ENCODE assay signal across 9 cellular contexts in the genomic region with DNA sequence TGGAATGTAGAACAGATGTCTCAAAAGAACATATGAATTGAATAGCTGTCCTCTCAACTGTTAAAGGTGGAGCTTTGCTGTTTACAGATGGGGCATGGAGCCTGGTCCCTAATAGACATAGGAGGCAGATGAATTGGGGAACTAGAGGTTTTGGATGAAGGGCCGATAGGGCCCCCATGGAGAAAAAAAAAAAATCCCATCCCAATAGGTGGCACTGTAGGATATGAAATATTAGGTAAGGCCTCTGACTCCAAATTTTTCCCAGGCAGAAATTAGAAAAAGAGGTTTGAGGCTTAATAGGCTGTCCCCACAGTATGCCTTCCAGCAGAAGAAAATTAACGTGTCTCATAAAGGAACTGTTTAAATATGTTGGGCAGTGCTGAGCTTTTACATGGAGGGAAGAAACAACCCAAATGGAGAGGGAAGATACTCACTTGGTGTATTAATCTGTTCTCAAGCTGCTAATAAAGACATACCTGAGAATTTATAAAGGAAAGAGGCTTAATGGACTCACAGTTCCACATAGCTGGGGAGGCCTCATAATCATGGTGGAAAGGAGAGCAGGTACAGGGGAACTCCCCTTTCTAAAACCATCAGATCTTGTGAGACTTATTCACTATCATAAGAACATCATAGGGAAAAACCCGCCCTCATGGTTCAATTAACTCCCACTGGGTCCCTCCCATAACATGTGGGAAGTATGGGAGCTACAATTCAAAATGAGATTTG. TPM values are rescaled to one million over a fixed set of nuclear protein-coding genes. Genes with fewer than 3 reads are reported as not detected.
DNase-seq lines count a peak whose midpoint lies in the region; ATAC-seq and TF ChIP-seq lines count a peak whose summit lies in the region.
"Had no signal": no experiment of that assay in that cellular context is flagged by ENCODE, and none has a peak within 500 bp of the region (broad histone marks: within the 10 kb centered on the region; RNA-seq: fewer than 3 reads in every experiment).

No MANE protein-coding gene starts in this region.

- peak; percentile 45 for TF ChIP-seq CTCF in SK-N-SH (IDR thresholded peaks at IDR 0.05)

- no peaks in the 10 kb centered on the region for H3K9me2 ChIP-seq in SK-N-SH

- no peak overlapping the region for H3K4me2 ChIP-seq in SK-N-SH

- TF ChIP-seq RAD21 in SK-N-SH (IDR thresholded peaks at IDR 0.05; ENCODE audit: low read length): peak; percentile 62

- H3K27ac ChIP-seq in SK-N-SH (ENCODE audit: low read depth in 2 of 2, low read length in 1 of 2): no peak overlapping the region
- H3K27ac ChIP-seq: SJSA1 had no signal

- no peak overlapping the region for H2AFZ ChIP-seq in SK-N-SH (ENCODE audit: low read depth)

- DNase-seq in SK-N-SH: peak; percentile 11
- DNase-seq in NCI-H2029 treated with DMSO at 0.1 percent for 48 hours (lab: John Stamatoyannopoulos, UW): peak; percentile 9
- DNase-seq in cerebellar cortex (ENCODE audit: low spot score): peak; percentile 0
- peak; percentile 23 for DNase-seq in renal cortical epithelial cell (ENCODE audit: low read depth)
- no peak for DNase-seq in dedifferentiated amniotic fluid mesenchymal stem cell (ENCODE audit: extremely low spot score)
- DNase-seq in GOT3 (lab: John Stamatoyannopoulos, UW): no peak

- no peak overlapping the region for H3K9ac ChIP-seq in SK-N-SH

- H3K4me3 ChIP-seq in SK-N-SH (ENCODE audit: low read depth in 2 of 2, low read length in 1 of 2): no peak overlapping the region
- H3K4me3 ChIP-seq: SJSA1 had no signal

- ATAC-seq in SK-N-SH treated with all-trans-retinoic acid at 6 μM for 48 hours (no peak), GM19023 (IDR thresholded peaks at IDR 0.05; ENCODE audit: unreplicated experiment) (no peak)

- CTCF ChIA-PET in SK-N-SH (lab: Yijun Ruan, JAX): interaction anchor here (1.1 to 1.3 kb wide), 4 partner anchors 18 to 667 kb away, joined by 3 to 4 read pairs (median 3); no protein-coding TSS in a partner anchor

- H3K36me3 ChIP-seq in SK-N-SH (replicated peaks in 1 of 2; ENCODE audit: control insufficient read depth in 1 of 2, insufficient read depth in 2 of 2, low read length in 1 of 2): no peaks in the 10 kb centered on the region
- H3K36me3 ChIP-seq: SJSA1 had no signal

- no peaks in the 10 kb centered on the region for H3K9me3 ChIP-seq in SK-N-SH
- H3K9me3 ChIP-seq: SJSA1 had no signal

- H4K20me1 ChIP-seq in SK-N-SH (ENCODE audit: insufficient read depth): no peaks in the 10 kb centered on the region

- no peaks in the 10 kb centered on the region for H3F3A ChIP-seq in SK-N-SH (replicated peaks; ENCODE audit: insufficient read depth)

- no peaks in the 10 kb centered on the region; the same call in 1 of the 2 replicates for H3K27me3 ChIP-seq in SK-N-SH (ENCODE audit: insufficient read depth)
- H3K27me3 ChIP-seq: SJSA1 had no signal

- no peaks in the 10 kb centered on the region for H3K4me1 ChIP-seq in SK-N-SH (ENCODE audit: control insufficient read depth in 1 of 2, insufficient read depth in 2 of 2, low read depth in 1 of 2, low read length in 1 of 2)
- H3K4me1 ChIP-seq: SJSA1 had no signal

- no peaks in the 10 kb centered on the region for H3K79me2 ChIP-seq in SK-N-SH (ENCODE audit: insufficient read depth)

- POLR2A ChIA-PET in SK-N-SH (lab: Yijun Ruan, JAX): no interaction called here

- 33% methylated on average over 3 of the region's 3 CpGs for WGBS in SK-N-SH (ENCODE audit: low lambda C conversion rate)

- no peak for TF ChIP-seq EP300 in SK-N-SH (IDR thresholded peaks at IDR 0.05; ENCODE audit: borderline replicate concordance in 1 of 2, low read depth in 1 of 2, low read length in 1 of 2)

TF ChIP-seq in SK-N-SH, 30 proteins besides CTCF, POLR2A, EP300 and RAD21:
- 0 out of 2 replicates have a peak, but pooled peaks have one; percentile 7 for TF ChIP-seq SMC3 (IDR thresholded peaks at IDR 0.05; ENCODE audit: low read depth, low read length)
- TF ChIP-seq, protein P1, sequence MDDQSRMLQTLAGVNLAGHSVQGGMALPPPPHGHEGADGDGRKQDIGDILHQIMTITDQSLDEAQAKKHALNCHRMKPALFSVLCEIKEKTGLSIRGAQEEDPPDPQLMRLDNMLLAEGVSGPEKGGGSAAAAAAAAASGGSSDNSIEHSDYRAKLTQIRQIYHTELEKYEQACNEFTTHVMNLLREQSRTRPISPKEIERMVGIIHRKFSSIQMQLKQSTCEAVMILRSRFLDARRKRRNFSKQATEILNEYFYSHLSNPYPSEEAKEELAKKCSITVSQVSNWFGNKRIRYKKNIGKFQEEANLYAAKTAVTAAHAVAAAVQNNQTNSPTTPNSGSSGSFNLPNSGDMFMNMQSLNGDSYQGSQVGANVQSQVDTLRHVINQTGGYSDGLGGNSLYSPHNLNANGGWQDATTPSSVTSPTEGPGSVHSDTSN (IDR thresholded peaks at IDR 0.05): no peak

TF ChIP-seq in SK-N-SH treated with all-trans-retinoic acid at 6 μM for 48 hours, 23 proteins besides CTCF, POLR2A, EP300 and RAD21:
- TF ChIP-seq ZNF8 (CRISPR knock-in tag; IDR thresholded peaks at IDR 0.05) (no peak), ZFP30 (CRISPR knock-in tag; IDR thresholded peaks at IDR 0.05) (no peak), PPARA (CRISPR knock-in tag; IDR thresholded peaks at IDR 0.05; ENCODE audit: borderline replicate concordance) (no peak), ESRRG (CRISPR knock-in tag; IDR thresholded peaks at IDR 0.05) (no peak), CSRNP3 (CRISPR knock-in tag; IDR thresholded peaks at IDR 0.05) (no peak), GLIS3 (CRISPR knock-in tag; IDR thresholded peaks at IDR 0.05) (no peak)
TF ChIP-seq in SK-N-SH treated with all-trans-retinoic acid at 6 μM for 48 hours: peak in this region for 0.

RNA-seq across cellular contexts. Expression of gene TMEM45B, which starts 30.1 kb away (rescaled TPM):
- polyA plus RNA-seq in SK-N-SH (2012; rRNA removed): not detected in 2 replicates
- 0.04 TPM in 1 of 2 replicates, not detected in the other for polyA plus RNA-seq in SK-N-SH (2012; cell fraction: cytosol; rRNA removed)
- polyA plus RNA-seq in SK-N-SH (2012; cell fraction: nucleus; rRNA removed): not detected in 2 replicates
- total RNA-seq in renal cortical epithelial cell: 0.50 and 5.0 TPM in 2 replicates
- total RNA-seq: SJSA1 had no signal

Comparison
In these comparisons a context has a peak if more than half of its experiments do, and no peak if none do; other contexts are left out.
1. DNase-seq: peak in SK-N-SH (single experiment), NCI-H2029 treated with DMSO at 0.1 percent for 48 hours (single experiment), cerebellar cortex (single experiment) and renal cortical epithelial cell (single experiment); none in dedifferentiated amniotic fluid mesenchymal stem cell (single experiment) and GOT3 (single experiment).